In genomic region chr1:165661691-165662090, GRCh38 we compare ENCODE assay signal across 19 cellular contexts. TPM values are rescaled to one million over a fixed set of nuclear protein-coding genes. Genes with fewer than 3 reads are reported as not detected.
A peak's percentile ranks its signal among the peaks of the same experiment; 100 is the strongest.
DNase-seq lines count a peak whose midpoint lies in the region; ATAC-seq, FAIRE-seq and TF ChIP-seq lines count a peak whose summit lies in the region.
"Had no signal": no experiment of that assay in that cellular context is flagged by ENCODE, and none has a peak within 500 bp of the region (broad histone marks: within the 10 kb centered on the region; RNA-seq: fewer than 3 reads in every experiment).

No MANE protein-coding gene starts in this region.

- no peaks in the 10 kb centered on the region for H4K20me1 ChIP-seq in SK-N-SH (ENCODE audit: insufficient read depth)
- H4K20me1 ChIP-seq: BLaER1 had no signal

- POLR2A ChIA-PET in SK-N-SH (lab: Yijun Ruan, JAX) = interaction anchor here (0.6 to 1.1 kb wide), 2 partner anchors 8 to 13 kb away, joined by 3 to 4 read pairs; no protein-coding TSS in a partner anchor

- TF ChIP-seq CTCF in cardiac muscle cell (IDR thresholded peaks at IDR 0.05; ENCODE audit: low read depth, low read length) (no peak), SK-N-SH (IDR thresholded peaks at IDR 0.05) (no peak), fibroblast of the aortic adventitia (IDR thresholded peaks at IDR 0.05; ENCODE audit: insufficient read depth, low read length) (no peak)

- FAIRE-seq in H54 (lab: Jason Lieb, UNC) = no peak
- FAIRE-seq: A204.1, K562 had no signal

- no peak overlapping the region for H3K9ac ChIP-seq in SK-N-SH
- H3K9ac ChIP-seq: BLaER1 had no signal

- no peak for ATAC-seq in Right ventricle myocardium inferior
- peak; percentile 15 for ATAC-seq in aorta (ENCODE audit: low FRiP score)
- no peak for ATAC-seq in HG03135 (IDR thresholded peaks at IDR 0.05; ENCODE audit: unreplicated experiment)
- ATAC-seq: K562, PC-3 had no signal

- H3K79me2 ChIP-seq in SK-N-SH (ENCODE audit: insufficient read depth) = no peaks in the 10 kb centered on the region

- DNase-seq in cardiac muscle cell (ENCODE audit: low read depth in 1 of 2, low spot score in 1 of 2) (no peak), Right ventricle myocardium inferior (ENCODE audit: missing footprints) (no peak), SK-N-SH (peak; percentile 41), fibroblast of the aortic adventitia (ENCODE audit: low read depth) (peak; percentile 25), aorta (no peak), LoVo (ENCODE audit: low spot score) (no peak), H54 (ENCODE audit: insufficient read length, low spot score) (no peak)
- DNase-seq: DMS79 treated with DMSO at 0.1 percent for 48 hours, NCI-H1105 treated with DMSO at 0.1 percent for 48 hours, NCI-H1694, NCI-H2081 treated with DMSO at 0.1 percent for 48 hours, NCI-H82, PC-3, RPMI8226, SIG-M5 had no signal

- no peak for TF ChIP-seq RAD21 in SK-N-SH (IDR thresholded peaks at IDR 0.05; ENCODE audit: low read length)

- no peaks in the 10 kb centered on the region for H3K9me2 ChIP-seq in SK-N-SH

- intact Hi-C loops in Right ventricle myocardium inferior (cut with DNase I) (no loop called here), aorta (cut with DNase I) (no loop called here)

- H2AFZ ChIP-seq in SK-N-SH (ENCODE audit: low read depth) = no peak overlapping the region

- peaks cover 28% of the 10 kb centered on the region for H3K36me3 ChIP-seq in cardiac muscle cell
- H3K36me3 ChIP-seq in SK-N-SH (replicated peaks in 1 of 2; ENCODE audit: control insufficient read depth in 1 of 2, insufficient read depth in 2 of 2, low read length in 1 of 2) = peaks cover 31 to 54% of the 10 kb centered on the region in 2 experiments
- peaks cover 0 to 4% of the 10 kb centered on the region in 2 donors for H3K36me3 ChIP-seq in aorta (ENCODE audit: control insufficient read depth in 1 of 2, insufficient read depth in 2 of 2, low read length in 1 of 2)

- H3K27me3 ChIP-seq in cardiac muscle cell (no peaks in the 10 kb centered on the region), SK-N-SH (ENCODE audit: insufficient read depth) (no peaks in the 10 kb centered on the region), aorta (ENCODE audit: control insufficient read depth in 1 of 2, insufficient read depth in 2 of 2, low read length in 1 of 2) (no peaks in the 10 kb centered on the region)
- H3K27me3 ChIP-seq: BLaER1 had no signal

- 68% methylated on average over 2 of the region's 2 CpGs for WGBS in SK-N-SH (ENCODE audit: low lambda C conversion rate)
- 88 to 91% methylated on average over 2 of the region's 2 CpGs for WGBS in aorta, 2 donors

- H3F3A ChIP-seq in SK-N-SH (replicated peaks; ENCODE audit: insufficient read depth) = no peaks in the 10 kb centered on the region

- no peak for TF ChIP-seq POLR2A in H54 (IDR thresholded peaks at IDR 0.05; ENCODE audit: low read depth, low read length)

- H3K4me3 ChIP-seq in cardiac muscle cell (no peak overlapping the region), SK-N-SH (ENCODE audit: low read depth in 2 of 2, low read length in 1 of 2) (no peak overlapping the region), fibroblast of the aortic adventitia (ENCODE audit: low read depth, low read length) (no peak overlapping the region), aorta (ENCODE audit: low read length in 2 of 2) (no peak overlapping the region)
- H3K4me3 ChIP-seq: BLaER1, K562 had no signal

- peak overlapping the region; percentile 50 for H3K27ac ChIP-seq in cardiac muscle cell
- H3K27ac ChIP-seq in SK-N-SH (ENCODE audit: low read depth in 2 of 2, low read length in 1 of 2) = peak overlapping the region in 1 of 2 experiments; percentile 64; a peak in 2 of 4 replicates
- H3K27ac ChIP-seq in aorta (ENCODE audit: low read depth in 1 of 2, low read length in 2 of 2) = no peak overlapping the region
- H3K27ac ChIP-seq: BLaER1 had no signal

- CTCF ChIA-PET in SK-N-SH (lab: Yijun Ruan, JAX) = interaction anchor here (1.5 kb wide), 1 partner anchor 12 kb away, joined by 4 read pairs; no protein-coding TSS in a partner anchor

- TF ChIP-seq EP300 in SK-N-SH (IDR thresholded peaks at IDR 0.05; ENCODE audit: borderline replicate concordance in 1 of 2, low read depth in 1 of 2, low read length in 1 of 2) = 0 out of 4 replicates have a peak, but pooled peaks of 1 of the 2 experiments have one; percentile 11

- H3K4me1 ChIP-seq in cardiac muscle cell (ENCODE audit: low read depth) (no peaks in the 10 kb centered on the region), SK-N-SH (ENCODE audit: control insufficient read depth in 1 of 2, insufficient read depth in 2 of 2, low read depth in 1 of 2, low read length in 1 of 2) (peaks cover 0 to 7% of the 10 kb centered on the region in 2 experiments; a peak in 2 of 4 replicates), aorta (ENCODE audit: control insufficient read depth in 1 of 2, insufficient read depth in 2 of 2, low read length in 2 of 2) (no peaks in the 10 kb centered on the region)
- H3K4me1 ChIP-seq: BLaER1 had no signal

- H3K9me3 ChIP-seq in cardiac muscle cell (ENCODE audit: low read depth) = no peaks in the 10 kb centered on the region
- no peaks in the 10 kb centered on the region for H3K9me3 ChIP-seq in SK-N-SH
- H3K9me3 ChIP-seq in aorta (ENCODE audit: control insufficient read depth, low read length) = no peaks in the 10 kb centered on the region
- H3K9me3 ChIP-seq: BLaER1 had no signal

- no peak overlapping the region for H3K4me2 ChIP-seq in SK-N-SH
- H3K4me2 ChIP-seq: BLaER1 had no signal

TF ChIP-seq in SK-N-SH, 30 proteins besides CTCF, POLR2A, EP300 and RAD21 (continues in another document):
- TF ChIP-seq GABPA (IDR thresholded peaks at IDR 0.05; ENCODE audit: low read depth) (no peak), ELF1 (IDR thresholded peaks at IDR 0.05) (no peak), SMC3 (IDR thresholded peaks at IDR 0.05; ENCODE audit: low read depth, low read length) (no peak), JUND (IDR thresholded peaks at IDR 0.05) (no peak), POLR2AphosphoS5 (IDR thresholded peaks at IDR 0.05; ENCODE audit: low read depth, low read length) (no peak), FOXJ3 (CRISPR knock-in tag; IDR thresholded peaks at IDR 0.05) (no peak), GATA2 (CRISPR knock-in tag; IDR thresholded peaks at IDR 0.05) (peak; percentile 68), NFIC (IDR thresholded peaks at IDR 0.05; ENCODE audit: borderline replicate concordance) (no peak), TEAD4 (IDR thresholded peaks at IDR 0.05; ENCODE audit: borderline replicate concordance, insufficient read depth) (no peak), TAF1 (IDR thresholded peaks at IDR 0.05; ENCODE audit: borderline replicate concordance, low read depth, low read length) (no peak), RFX5 (IDR thresholded peaks at IDR 0.05; ENCODE audit: low read length) (no peak), CHD2 (IDR thresholded peaks at IDR 0.05; ENCODE audit: low read length, partially characterized antibody) (no peak), USF1 (IDR thresholded peaks at IDR 0.05; ENCODE audit: borderline replicate concordance, low read depth) (no peak), MEF2A (IDR thresholded peaks at IDR 0.05; ENCODE audit: borderline replicate concordance, low read depth) (no peak)
- TF ChIP-seq, protein P1, sequence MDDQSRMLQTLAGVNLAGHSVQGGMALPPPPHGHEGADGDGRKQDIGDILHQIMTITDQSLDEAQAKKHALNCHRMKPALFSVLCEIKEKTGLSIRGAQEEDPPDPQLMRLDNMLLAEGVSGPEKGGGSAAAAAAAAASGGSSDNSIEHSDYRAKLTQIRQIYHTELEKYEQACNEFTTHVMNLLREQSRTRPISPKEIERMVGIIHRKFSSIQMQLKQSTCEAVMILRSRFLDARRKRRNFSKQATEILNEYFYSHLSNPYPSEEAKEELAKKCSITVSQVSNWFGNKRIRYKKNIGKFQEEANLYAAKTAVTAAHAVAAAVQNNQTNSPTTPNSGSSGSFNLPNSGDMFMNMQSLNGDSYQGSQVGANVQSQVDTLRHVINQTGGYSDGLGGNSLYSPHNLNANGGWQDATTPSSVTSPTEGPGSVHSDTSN (IDR thresholded peaks at IDR 0.05) = peak; percentile 20; the same call in 1 of the 2 replicates

RNA-seq across cellular contexts. Expression of gene MGST3, which starts 30.7 kb away (rescaled TPM):
- total RNA-seq in cardiac muscle cell = 284 and 358 TPM in 2 replicates
- polyA plus RNA-seq in cardiac muscle cell = 930 and 972 TPM in 2 replicates
- 628 TPM for total RNA-seq in Right ventricle myocardium inferior
- polyA plus RNA-seq in SK-N-SH (2012; rRNA removed) = 245 and 270 TPM in 2 replicates
- 271 and 282 TPM in 2 replicates for polyA plus RNA-seq in SK-N-SH (2012; cell fraction: cytosol; rRNA removed)
- polyA plus RNA-seq in SK-N-SH (2012; cell fraction: nucleus; rRNA removed) = 107 and 115 TPM in 2 replicates
- 178 and 183 TPM in 2 replicates for total RNA-seq in fibroblast of the aortic adventitia (ENCODE audit: low replicate concordance)
- 100 to 1,000 TPM; 199 to 230 TPM for total RNA-seq in aorta
- polyA plus RNA-seq in aorta = 100 to 1,000 TPM; 203 to 277 TPM

RNA-seq across cellular contexts. Expression of gene ALDH9A1, which starts 36.7 kb away (rescaled TPM):
- total RNA-seq in cardiac muscle cell = 54.0 and 80.6 TPM in 2 replicates
- 76.8 and 81.5 TPM in 2 replicates for polyA plus RNA-seq in cardiac muscle cell
- total RNA-seq in Right ventricle myocardium inferior = 57.3 TPM
- polyA plus RNA-seq in SK-N-SH (2012; rRNA removed) = 31.3 and 45.0 TPM in 2 replicates
- polyA plus RNA-seq in SK-N-SH (2012; cell fraction: cytosol; rRNA removed) = 52.5 and 66.7 TPM in 2 replicates
- 19.6 and 36.0 TPM in 2 replicates for polyA plus RNA-seq in SK-N-SH (2012; cell fraction: nucleus; rRNA removed)
- total RNA-seq in fibroblast of the aortic adventitia (ENCODE audit: low replicate concordance) = 71.7 and 97.2 TPM in 2 replicates
- 10 to 100 TPM; 36.5 to 54.3 TPM for total RNA-seq in aorta
- 10 to 100 TPM; 27.4 to 28.5 TPM for polyA plus RNA-seq in aorta

Comparison
In these comparisons a context has a peak if more than half of its experiments do, and no peak if none do; other contexts are left out.
1. DNase-seq: peak in SK-N-SH (single experiment) and fibroblast of the aortic adventitia (single experiment); none in cardiac muscle cell (0 of 2), Right ventricle myocardium inferior (single experiment), aorta (0 of 2), LoVo (single experiment) and H54 (single experiment).